8 cellular contexts compared by ENCODE assay signal in genomic region chr1:91885716-91886506, GRCh38. TPM values are rescaled to one million over a fixed set of nuclear protein-coding genes. Genes with fewer than 3 reads are reported as not detected.
DNase-seq lines count a peak whose midpoint lies in the region; ATAC-seq and TF ChIP-seq lines count a peak whose summit lies in the region.

TGFBR3 (minus strand) TSS chr1:91886151; CDS start chr1:91861531, 24,620 bp downstream.

- peaks cover 0 to 4% of the 10 kb centered on the region in 2 donors for H3K9me3 Mint-ChIP-seq in activated naive CD4-positive, alpha-beta T cell treated with anti-CD3 and anti-CD28 coated beads, Interleukin-2, amount 50 U/mL, for 72 hours

- H4K20me1 ChIP-seq in KMS-11 (ENCODE audit: insufficient read depth) (no peaks in the 10 kb centered on the region), osteoblast (ENCODE audit: insufficient read depth, low read length) (no peaks in the 10 kb centered on the region)

- peaks cover 8 to 14% of the 10 kb centered on the region in 2 donors for H3K36me3 Mint-ChIP-seq in activated naive CD4-positive, alpha-beta T cell treated with anti-CD3 and anti-CD28 coated beads, Interleukin-2, amount 50 U/mL, for 72 hours

- TF ChIP-seq CTCF in KMS-11 (conservative IDR thresholded peaks at IDR 0.05; ENCODE audit: low read depth, low read length): no peak
- peak; percentile 35 for TF ChIP-seq CTCF in osteoblast (IDR thresholded peaks at IDR 0.05; ENCODE audit: extremely low read depth, low read depth, low read length)

- H3K27ac ChIP-seq in KMS-11 (no peak within 1 kb of the TSS), osteoblast (ENCODE audit: low read depth, low read length) (peak within 1 kb of the TSS; percentile 56), temporal lobe (ENCODE audit: low read depth, low read length) (peak within 1 kb of the TSS; percentile 50)

- ATAC-seq in GM21723 (IDR thresholded peaks at IDR 0.05; ENCODE audit: unreplicated experiment): peak; percentile 73
- peak; percentile 87 for ATAC-seq in SK-N-SH treated with all-trans-retinoic acid at 6 μM for 48 hours
- ATAC-seq in activated naive CD4-positive, alpha-beta T cell treated with anti-CD3 and anti-CD28 coated beads, Interleukin-2, amount 50 U/mL, for 72 hours: peak; percentile 68 to 79

- H3K27ac Mint-ChIP-seq in activated naive CD4-positive, alpha-beta T cell treated with anti-CD3 and anti-CD28 coated beads, Interleukin-2, amount 50 U/mL, for 72 hours: peak within 1 kb of the TSS; percentile 55 to 91

- DNase-seq in DMS53 treated with DMSO at 0.1 percent for 48 hours (lab: John Stamatoyannopoulos, UW; ENCODE audit: unreplicated experiment) (peak; percentile 83), glomerular visceral epithelial cell (ENCODE audit: extremely low spot score) (peak; percentile 84), osteoblast (ENCODE audit: insufficient read length, low spot score, missing footprints) (peak; percentile 98)
- DNase-seq in activated naive CD4-positive, alpha-beta T cell treated with anti-CD3 and anti-CD28 coated beads, Interleukin-2, amount 50 U/mL, for 72 hours (ENCODE audit: low spot score in 2 of 2): peak; percentile 58 to 73

- H3K4me2 ChIP-seq in KMS-11 (peak within 1 kb of the TSS; percentile 60), osteoblast (ENCODE audit: insufficient read depth, low read length) (peak within 1 kb of the TSS; percentile 97)

- no peaks in the 10 kb centered on the region for H3K36me3 ChIP-seq in KMS-11 (ENCODE audit: insufficient read depth)
- no peaks in the 10 kb centered on the region for H3K36me3 ChIP-seq in osteoblast (ENCODE audit: insufficient read depth, low read length)

- H3K4me3 ChIP-seq in KMS-11 (IDR thresholded peaks at IDR 0.05; ENCODE audit: insufficient read depth, low read depth, low read length): peak within 1 kb of the TSS; percentile 50
- peak within 1 kb of the TSS; percentile 80 for H3K4me3 ChIP-seq in osteoblast (ENCODE audit: insufficient read depth, low read length)

- H2AFZ ChIP-seq in KMS-11 (ENCODE audit: low read depth) (peak within 1 kb of the TSS; percentile 67), osteoblast (ENCODE audit: low read length) (peak within 1 kb of the TSS; percentile 83)

- no peaks in the 10 kb centered on the region for H3K4me1 ChIP-seq in KMS-11 (ENCODE audit: low read depth, poor library complexity, severe bottlenecking)
- peaks cover 13% of the 10 kb centered on the region for H3K4me1 ChIP-seq in osteoblast (ENCODE audit: insufficient read depth, low read length)

- peak within 1 kb of the TSS; percentile 44; the same call in 1 of the 2 replicates for H3K9ac ChIP-seq in KMS-11

- H3K9me3 ChIP-seq in osteoblast (ENCODE audit: low read depth, low read length): no peaks in the 10 kb centered on the region

- H3K27me3 ChIP-seq in KMS-11 (ENCODE audit: insufficient read depth, low read depth) (no peaks in the 10 kb centered on the region), osteoblast (ENCODE audit: insufficient read depth, low read length) (no peaks in the 10 kb centered on the region)

- no peaks in the 10 kb centered on the region for H3K79me2 ChIP-seq in KMS-11 (ENCODE audit: insufficient read depth, low read depth)
- H3K79me2 ChIP-seq in osteoblast (ENCODE audit: insufficient read depth, low read length): peaks cover 35% of the 10 kb centered on the region

TF ChIP-seq in SK-N-SH treated with all-trans-retinoic acid at 6 μM for 48 hours, 23 proteins besides CTCF, POLR2A, EP300 and RAD21:
- TF ChIP-seq PPARA (CRISPR knock-in tag; IDR thresholded peaks at IDR 0.05; ENCODE audit: borderline replicate concordance) (no peak), BACH2 (CRISPR knock-in tag; IDR thresholded peaks at IDR 0.05; ENCODE audit: borderline replicate concordance) (no peak), ZNF565 (CRISPR knock-in tag; conservative IDR thresholded peaks at IDR 0.05; ENCODE audit: low read depth) (no peak), TOX (CRISPR knock-in tag; IDR thresholded peaks at IDR 0.05; ENCODE audit: borderline replicate concordance) (no peak), TCF4 (CRISPR knock-in tag; IDR thresholded peaks at IDR 0.05; ENCODE audit: borderline replicate concordance) (no peak), ZFP30 (CRISPR knock-in tag; IDR thresholded peaks at IDR 0.05) (no peak), CSDC2 (CRISPR knock-in tag; IDR thresholded peaks at IDR 0.05) (no peak), CREB5 (CRISPR knock-in tag; IDR thresholded peaks at IDR 0.05; ENCODE audit: low read depth) (no peak), ARNTL (CRISPR knock-in tag; IDR thresholded peaks at IDR 0.05; ENCODE audit: borderline replicate concordance, low read depth) (no peak), ISL1 (CRISPR knock-in tag; IDR thresholded peaks at IDR 0.05) (no peak), ZNF70 (CRISPR knock-in tag; IDR thresholded peaks at IDR 0.05) (no peak), PATZ1 (CRISPR knock-in tag; IDR thresholded peaks at IDR 0.05; ENCODE audit: borderline replicate concordance) (no peak), SNAI2 (CRISPR knock-in tag; IDR thresholded peaks at IDR 0.05) (no peak), GLIS3 (CRISPR knock-in tag; IDR thresholded peaks at IDR 0.05) (no peak), CSRNP3 (CRISPR knock-in tag; IDR thresholded peaks at IDR 0.05) (no peak), ESRRG (CRISPR knock-in tag; IDR thresholded peaks at IDR 0.05) (no peak), POU6F1 (CRISPR knock-in tag; IDR thresholded peaks at IDR 0.05; ENCODE audit: borderline replicate concordance, low read depth) (no peak), RARB (CRISPR knock-in tag; IDR thresholded peaks at IDR 0.05) (no peak), ZC3H10 (CRISPR knock-in tag; IDR thresholded peaks at IDR 0.05) (no peak), OSR1 (CRISPR knock-in tag; IDR thresholded peaks at IDR 0.05) (no peak)

RNA-seq across cellular contexts. Expression of gene TGFBR3, which starts in this region (rescaled TPM):
- total RNA-seq in activated naive CD4-positive, alpha-beta T cell treated with anti-CD3 and anti-CD28 coated beads, Interleukin-2, amount 50 U/mL, for 72 hours: 1 to 10 TPM; 1.2 to 3.3 TPM
- total RNA-seq in osteoblast (32.2 and 41.5 TPM in 2 replicates), temporal lobe (4.4 TPM)
